19 cellular contexts compared by ENCODE assay signal in the genomic region with DNA sequence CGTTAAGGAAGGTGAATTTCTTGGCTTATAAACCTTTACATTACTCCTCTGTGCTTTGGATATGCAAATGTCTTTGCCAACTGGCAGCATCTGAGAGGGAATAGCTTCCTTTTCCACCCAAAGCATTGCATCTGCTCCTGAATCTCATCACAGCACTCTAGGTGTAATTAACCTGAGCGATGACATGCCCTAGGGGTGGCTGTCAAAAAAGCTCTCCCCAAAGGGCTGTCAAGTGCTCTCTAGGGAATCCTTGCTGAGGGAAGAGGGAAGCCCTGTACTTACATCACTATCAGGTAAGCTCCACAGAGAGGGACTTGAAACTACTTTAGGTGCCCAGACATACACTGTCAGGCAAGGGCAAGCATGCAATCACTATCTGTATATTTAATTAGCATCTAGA. TPM values are rescaled to one million over a fixed set of nuclear protein-coding genes. Genes with fewer than 3 reads are reported as not detected.
A peak's percentile ranks its signal among the peaks of the same experiment; 100 is the strongest.
DNase-seq lines count a peak whose midpoint lies in the region; FAIRE-seq and TF ChIP-seq lines count a peak whose summit lies in the region.
"Had no signal": no experiment of that assay in that cellular context is flagged by ENCODE, and none has a peak within 500 bp of the region (broad histone marks: within the 10 kb centered on the region; RNA-seq: fewer than 3 reads in every experiment).

No MANE protein-coding gene starts in this region.

- TF ChIP-seq CTCF in neural cell (IDR thresholded peaks at IDR 0.05; ENCODE audit: poor library complexity, severe bottlenecking): no peak

- no peaks in the 10 kb centered on the region for H4K20me1 ChIP-seq in neural cell (ENCODE audit: insufficient read depth)
- H4K20me1 ChIP-seq: BLaER1 treated with 17β-estradiol and CSF1 and Interleukin-3, amounts not matched to agents 10 nM and 100 nM had no signal

- TF ChIP-seq RAD21 in neural cell (conservative IDR thresholded peaks at IDR 0.05): no peak

- H3K9ac ChIP-seq in neural cell (ENCODE audit: low read length): peak overlapping the region; percentile 25
- H3K9ac ChIP-seq: BLaER1 treated with 17β-estradiol and CSF1 and Interleukin-3, amounts not matched to agents 10 nM and 100 nM had no signal

- FAIRE-seq in urothelium cell line (lab: Jason Lieb, UNC): no peak
- FAIRE-seq: D721Med, HepG2 had no signal

- no peaks in the 10 kb centered on the region for H3K9me2 ChIP-seq in neural cell (ENCODE audit: insufficient read depth, low read length)

- no peak overlapping the region for H2AFZ ChIP-seq in neural cell (ENCODE audit: low read depth, low read length)

- H3K79me2 ChIP-seq in neural cell (replicated peaks; ENCODE audit: insufficient read depth, low read length): no peaks in the 10 kb centered on the region

- peak overlapping the region; percentile 57 for H3K27ac ChIP-seq in neural cell (ENCODE audit: low read length)
- H3K27ac ChIP-seq: BLaER1 treated with 17β-estradiol and CSF1 and Interleukin-3, amounts not matched to agents 10 nM and 100 nM; SJCRH30 had no signal

- no peak overlapping the region for H3K4me2 ChIP-seq in neural cell (ENCODE audit: low read length)

- no peaks in the 10 kb centered on the region for H3F3A ChIP-seq in neural cell (ENCODE audit: insufficient read depth, low read length, poor library complexity, severe bottlenecking)

- peak; percentile 61 for DNase-seq in DMS153 (lab: John Stamatoyannopoulos, UW)
- no peak for DNase-seq in DMS153 treated with DMSO at 0.1 percent for 48 hours (lab: John Stamatoyannopoulos, UW; ENCODE audit: unreplicated experiment)
- peak; percentile 24 for DNase-seq in NCI-H187 treated with DMSO at 0.1 percent for 48 hours (lab: John Stamatoyannopoulos, UW)
- DNase-seq in NCI-H345 treated with DMSO at 0.1 percent for 48 hours (lab: John Stamatoyannopoulos, UW; ENCODE audit: unreplicated experiment): peak; percentile 93
- no peak for DNase-seq in NCI-H748 treated with DMSO at 0.1 percent for 48 hours (lab: John Stamatoyannopoulos, UW)
- no peak for DNase-seq in urothelium cell line (ENCODE audit: low spot score)
- DNase-seq in NOMO-1 treated with dmso at 0.1 percent for 144 hours (lab: John Stamatoyannopoulos, UW; ENCODE audit: unreplicated experiment): no peak
- DNase-seq: 8988T; CD8-positive, alpha-beta memory T cell; KG1; NCI-H1092 treated with DMSO at 0.1 percent for 48 hours; NCI-H2081; PC-3; SJCRH30; T-helper 2 cell had no signal

- no peaks in the 10 kb centered on the region for H3K36me3 ChIP-seq in neural cell (ENCODE audit: insufficient read depth, low read length)
- H3K36me3 ChIP-seq: BLaER1 treated with 17β-estradiol and CSF1 and Interleukin-3, amounts not matched to agents 10 nM and 100 nM; SJCRH30 had no signal

- TF ChIP-seq EP300 in neural cell (conservative IDR thresholded peaks at IDR 0.05; ENCODE audit: poor library complexity, severe bottlenecking): peak; percentile 26

- no peaks in the 10 kb centered on the region for H3K27me3 ChIP-seq in neural cell (ENCODE audit: insufficient read depth, low read depth, low read length)
- H3K27me3 ChIP-seq: SJCRH30 had no signal

- peak overlapping the region; percentile 26 for H3K4me3 ChIP-seq in neural cell (ENCODE audit: low read length)
- H3K4me3 ChIP-seq: BLaER1 treated with 17β-estradiol and CSF1 and Interleukin-3, amounts not matched to agents 10 nM and 100 nM; SJCRH30 had no signal

- no peaks in the 10 kb centered on the region for H3K9me3 ChIP-seq in neural cell (ENCODE audit: low read length)
- H3K9me3 ChIP-seq: BLaER1 treated with 17β-estradiol and CSF1 and Interleukin-3, amounts not matched to agents 10 nM and 100 nM; SJCRH30 had no signal

TF ChIP-seq in neural cell, 6 proteins besides CTCF, POLR2A, EP300 and RAD21:
- TF ChIP-seq TAF1 (IDR thresholded peaks at IDR 0.05; ENCODE audit: low read depth) (no peak), SMC3 (conservative IDR thresholded peaks at IDR 0.05; ENCODE audit: poor library complexity) (no peak), POLR2AphosphoS5 (IDR thresholded peaks at IDR 0.05) (no peak), EZH2 (IDR thresholded peaks at IDR 0.05; ENCODE audit: borderline replicate concordance, insufficient read depth, low read length, poor library complexity, severe bottlenecking) (no peak), MXI1 (conservative IDR thresholded peaks at IDR 0.05; ENCODE audit: poor library complexity, severe bottlenecking) (no peak), REST (IDR thresholded peaks at IDR 0.05; ENCODE audit: borderline replicate concordance) (no peak)

RNA-seq across cellular contexts. Expression of gene SMARCAL1, which starts 5.4 kb away (rescaled TPM):
- polyA plus RNA-seq in neural cell: 7.5 and 14.7 TPM in 2 replicates
- 24.3 and 27.1 TPM in 2 replicates for polyA minus RNA-seq in neural cell

RNA-seq across cellular contexts. Expression of gene MARCHF4, which starts 34.6 kb away (rescaled TPM):
- polyA plus RNA-seq in neural cell: 10.1 and 13.0 TPM in 2 replicates
- 16.3 and 19.0 TPM in 2 replicates for polyA minus RNA-seq in neural cell
- polyA plus RNA-seq: CD8-positive, alpha-beta memory T cell; HepG2 had no signal

Comparison
In these comparisons a context has a peak if more than half of its experiments do, and no peak if none do; other contexts are left out.
1. DNase-seq: peak in DMS153 (single experiment), NCI-H187 treated with DMSO at 0.1 percent for 48 hours (single experiment) and NCI-H345 treated with DMSO at 0.1 percent for 48 hours (single experiment); none in DMS153 treated with DMSO at 0.1 percent for 48 hours (single experiment), NCI-H748 treated with DMSO at 0.1 percent for 48 hours (single experiment), urothelium cell line (single experiment) and NOMO-1 treated with dmso at 0.1 percent for 144 hours (single experiment).